Comparison of ENCODE assay signal across 15 cellular contexts in genomic region chr3:189108735-189109134, GRCh38.
DNase-seq lines count a peak whose midpoint lies in the region; ATAC-seq, FAIRE-seq and TF ChIP-seq lines count a peak whose summit lies in the region.
"Had no signal": no experiment of that assay in that cellular context is flagged by ENCODE, and none has a peak within 500 bp of the region (broad histone marks: within the 10 kb centered on the region; RNA-seq: fewer than 3 reads in every experiment).

No MANE protein-coding gene starts in this region.

- CTCF ChIA-PET in WTC11 (lab: Charles Lee): no interaction called here
- CTCF ChIA-PET in CD8-positive, alpha-beta T cell (lab: Charles Lee): no interaction called here

- intact Hi-C loops in CD8-positive, alpha-beta T cell (cut with DNase I, micrococcal nuclease): no loop called here

- H3K4me3 Mint-ChIP-seq in WTC11: no peak overlapping the region
- peak overlapping the region; percentile 9 for H3K4me3 Mint-ChIP-seq in mesothelial cell of epicardium
- peak overlapping the region; percentile 1 for H3K4me3 Mint-ChIP-seq in type B pancreatic cell
- no peak overlapping the region for H3K4me3 Mint-ChIP-seq in CD8-positive, alpha-beta T cell

- peaks cover 10% of the 10 kb centered on the region for H3K9me3 Mint-ChIP-seq in WTC11
- H3K9me3 Mint-ChIP-seq in mesothelial cell of epicardium: peaks cover 15% of the 10 kb centered on the region
- no peaks in the 10 kb centered on the region for H3K9me3 Mint-ChIP-seq in type B pancreatic cell
- H3K9me3 Mint-ChIP-seq in CD8-positive, alpha-beta T cell: peaks cover 3% of the 10 kb centered on the region

- peak; percentile 11 for FAIRE-seq in H54 (lab: Jason Lieb, UNC)
- FAIRE-seq: GM12891, GM19239 had no signal

- no peaks in the 10 kb centered on the region for H3K36me3 Mint-ChIP-seq in WTC11
- peaks cover 4% of the 10 kb centered on the region for H3K36me3 Mint-ChIP-seq in mesothelial cell of epicardium
- H3K36me3 Mint-ChIP-seq in type B pancreatic cell: no peaks in the 10 kb centered on the region
- H3K36me3 Mint-ChIP-seq in CD8-positive, alpha-beta T cell: no peaks in the 10 kb centered on the region

- POLR2A ChIA-PET in WTC11 (lab: Charles Lee): no interaction called here
- POLR2A ChIA-PET in CD8-positive, alpha-beta T cell (lab: Charles Lee): no interaction called here

- H3K27me3 Mint-ChIP-seq in WTC11 (ENCODE audit: low read depth) (no peaks in the 10 kb centered on the region), mesothelial cell of epicardium (ENCODE audit: low read depth) (no peaks in the 10 kb centered on the region), type B pancreatic cell (no peaks in the 10 kb centered on the region)
- peaks cover 14% of the 10 kb centered on the region for H3K27me3 Mint-ChIP-seq in CD8-positive, alpha-beta T cell (ENCODE audit: low read depth)

- no peaks in the 10 kb centered on the region for H3K9me3 ChIP-seq in CD8-positive, alpha-beta T cell (ENCODE audit: low read length)

- H3K4me1 Mint-ChIP-seq in WTC11: peaks cover 3% of the 10 kb centered on the region; the same call in 1 of the 2 replicates
- H3K4me1 Mint-ChIP-seq in mesothelial cell of epicardium: peaks cover 21% of the 10 kb centered on the region
- peaks cover 11% of the 10 kb centered on the region for H3K4me1 Mint-ChIP-seq in type B pancreatic cell (ENCODE audit: unreplicated experiment)
- H3K4me1 Mint-ChIP-seq in CD8-positive, alpha-beta T cell (ENCODE audit: low read depth): no peaks in the 10 kb centered on the region

- ATAC-seq in WTC11 (peak; percentile 44), GM19328 (IDR thresholded peaks at IDR 0.05; ENCODE audit: unreplicated experiment) (no peak)
- no peak for ATAC-seq in CD8-positive, alpha-beta T cell

- DNase-seq in H54 (ENCODE audit: insufficient read length, low spot score) (no peak), WTC11 (ENCODE audit: low spot score) (no peak), mesothelial cell of epicardium (ENCODE audit: low spot score in 2 of 2, unreplicated experiment in 2 of 2) (no peak), type B pancreatic cell (ENCODE audit: extremely low spot score, unreplicated experiment) (no peak), amniotic stem cell (lab: John Stamatoyannopoulos, UW) (no peak)
- DNase-seq in CD8-positive, alpha-beta T cell: no peak
- DNase-seq: COR-L47, GOT3, KBM-7, NCI-H1105, NCI-H510A treated with DMSO at 0.1 percent for 48 hours, SHP77 had no signal

- H3K27ac Mint-ChIP-seq in WTC11 (no peak overlapping the region; the same call in 1 of the 2 replicates), mesothelial cell of epicardium (peak overlapping the region; percentile 8), type B pancreatic cell (no peak overlapping the region)
- no peak overlapping the region for H3K27ac Mint-ChIP-seq in CD8-positive, alpha-beta T cell

- no peak overlapping the region for H3K27ac ChIP-seq in CD8-positive, alpha-beta T cell (ENCODE audit: low read depth, low read length)

- H3K4me1 ChIP-seq in CD8-positive, alpha-beta T cell (ENCODE audit: insufficient read depth, low read length): no peaks in the 10 kb centered on the region

- TF ChIP-seq POLR2A in H54 (IDR thresholded peaks at IDR 0.05; ENCODE audit: low read depth, low read length): no peak

- no peaks in the 10 kb centered on the region for H3K36me3 ChIP-seq in CD8-positive, alpha-beta T cell (ENCODE audit: insufficient read depth, low read length)

- TF ChIP-seq CTCF in WTC11 (IDR thresholded peaks at IDR 0.05) (no peak), mesothelial cell of epicardium (IDR thresholded peaks at IDR 0.05; ENCODE audit: unreplicated experiment) (no peak), type B pancreatic cell (conservative IDR thresholded peaks at IDR 0.05) (no peak)
- TF ChIP-seq CTCF in CD8-positive, alpha-beta T cell (IDR thresholded peaks at IDR 0.05): no peak

- no peak overlapping the region for H3K4me3 ChIP-seq in CD8-positive, alpha-beta T cell (ENCODE audit: low read depth, low read length)

- no peaks in the 10 kb centered on the region for H3K27me3 ChIP-seq in CD8-positive, alpha-beta T cell (ENCODE audit: insufficient read depth, low read length)

TF ChIP-seq in WTC11, 78 proteins besides CTCF, POLR2A, EP300 and RAD21:
- TF ChIP-seq SP1 (CRISPR knock-in tag; conservative IDR thresholded peaks at IDR 0.05): no peak
- TF ChIP-seq FOXK1 (CRISPR knock-in tag; IDR thresholded peaks at IDR 0.05): no peak
- TF ChIP-seq GRHL2 (CRISPR knock-in tag; IDR thresholded peaks at IDR 0.05; ENCODE audit: insufficient replicate concordance, severe bottlenecking): no peak
- TF ChIP-seq ATF1 (CRISPR knock-in tag; IDR thresholded peaks at IDR 0.05): no peak
- no peak for TF ChIP-seq E2F5 (CRISPR knock-in tag; IDR thresholded peaks at IDR 0.05)
- no peak for TF ChIP-seq CREB1 (CRISPR knock-in tag; IDR thresholded peaks at IDR 0.05)
- TF ChIP-seq CREM (CRISPR knock-in tag; IDR thresholded peaks at IDR 0.05): no peak
- TF ChIP-seq SOX15 (CRISPR knock-in tag; IDR thresholded peaks at IDR 0.05): no peak
- TF ChIP-seq, protein P1, sequence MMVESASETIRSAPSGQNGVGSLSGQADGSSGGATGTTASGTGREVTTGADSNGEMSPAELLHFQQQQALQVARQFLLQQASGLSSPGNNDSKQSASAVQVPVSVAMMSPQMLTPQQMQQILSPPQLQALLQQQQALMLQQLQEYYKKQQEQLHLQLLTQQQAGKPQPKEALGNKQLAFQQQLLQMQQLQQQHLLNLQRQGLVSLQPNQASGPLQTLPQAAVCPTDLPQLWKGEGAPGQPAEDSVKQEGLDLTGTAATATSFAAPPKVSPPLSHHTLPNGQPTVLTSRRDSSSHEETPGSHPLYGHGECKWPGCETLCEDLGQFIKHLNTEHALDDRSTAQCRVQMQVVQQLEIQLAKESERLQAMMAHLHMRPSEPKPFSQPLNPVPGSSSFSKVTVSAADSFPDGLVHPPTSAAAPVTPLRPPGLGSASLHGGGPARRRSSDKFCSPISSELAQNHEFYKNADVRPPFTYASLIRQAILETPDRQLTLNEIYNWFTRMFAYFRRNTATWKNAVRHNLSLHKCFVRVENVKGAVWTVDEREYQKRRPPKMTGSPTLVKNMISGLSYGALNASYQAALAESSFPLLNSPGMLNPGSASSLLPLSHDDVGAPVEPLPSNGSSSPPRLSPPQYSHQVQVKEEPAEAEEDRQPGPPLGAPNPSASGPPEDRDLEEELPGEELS (CRISPR knock-in tag; IDR thresholded peaks at IDR 0.05): no peak
- TF ChIP-seq ZBTB43 (CRISPR knock-in tag; IDR thresholded peaks at IDR 0.05): no peak
- TF ChIP-seq, protein P2, sequence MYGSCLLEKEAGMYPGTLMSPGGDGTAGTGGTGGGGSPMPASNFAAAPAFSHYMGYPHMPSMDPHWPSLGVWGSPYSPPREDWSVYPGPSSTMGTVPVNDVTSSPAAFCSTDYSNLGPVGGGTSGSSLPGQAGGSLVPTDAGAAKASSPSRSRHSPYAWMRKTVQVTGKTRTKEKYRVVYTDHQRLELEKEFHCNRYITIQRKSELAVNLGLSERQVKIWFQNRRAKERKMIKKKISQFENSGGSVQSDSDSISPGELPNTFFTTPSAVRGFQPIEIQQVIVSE (CRISPR knock-in tag; IDR thresholded peaks at IDR 0.05; ENCODE audit: borderline replicate concordance): no peak
- no peak for TF ChIP-seq ESRRA (CRISPR knock-in tag; IDR thresholded peaks at IDR 0.05; ENCODE audit: borderline replicate concordance)

Comparison
In these comparisons a context has a peak if more than half of its experiments do, and no peak if none do; other contexts are left out.
1. H3K4me3 Mint-ChIP-seq: peak in mesothelial cell of epicardium (single experiment) and type B pancreatic cell (single experiment); none in WTC11 (single experiment) and CD8-positive, alpha-beta T cell (single experiment).